ENCODE assay signal across 8 cellular contexts in the genomic region with DNA sequence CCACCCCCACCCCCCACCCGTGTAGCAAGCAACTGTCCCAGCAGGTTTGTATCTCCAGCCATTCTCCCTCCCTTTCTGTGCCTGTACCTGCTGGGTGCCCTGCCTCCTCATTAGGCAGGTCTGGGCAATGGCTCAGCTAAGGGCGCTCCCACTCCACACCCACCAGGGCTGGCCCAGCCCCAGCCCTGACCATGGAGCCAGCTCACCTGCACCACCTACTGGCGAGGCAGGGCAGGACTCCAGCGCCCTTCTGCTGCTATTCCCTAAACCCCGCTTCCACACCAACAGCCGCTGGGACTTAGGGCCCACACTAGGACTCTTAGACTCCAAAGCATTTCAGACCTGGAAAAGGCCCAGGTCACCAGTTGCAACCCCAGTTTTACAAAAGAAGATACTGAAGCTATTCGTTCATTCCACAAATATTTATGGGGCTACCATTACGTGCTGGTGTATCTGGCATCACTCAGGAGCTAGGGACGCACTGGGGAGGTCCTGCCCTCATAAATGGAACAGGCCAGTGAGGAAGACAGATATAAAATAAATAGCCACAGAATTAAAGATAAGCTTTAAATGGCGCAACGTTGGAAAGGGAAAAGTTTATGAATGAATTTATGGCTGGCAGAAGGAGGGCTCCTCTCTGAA. TPM values are rescaled to one million over a fixed set of nuclear protein-coding genes. Genes with fewer than 3 reads are reported as not detected.
DNase-seq lines count a peak whose midpoint lies in the region; ATAC-seq, FAIRE-seq and TF ChIP-seq lines count a peak whose summit lies in the region.

No MANE protein-coding gene starts in this region.

- H3K4me3 ChIP-seq in MM.1S (ENCODE audit: low read length) (no peak overlapping the region), H1 (ENCODE audit: extremely low read depth in 1 of 4, insufficient read depth in 2 of 4, low read depth in 3 of 4, low read length in 4 of 4) (no peak overlapping the region)

- H4K20me1 ChIP-seq in MM.1S (ENCODE audit: insufficient read depth, low read length) = no peaks in the 10 kb centered on the region
- no peaks in the 10 kb centered on the region for H4K20me1 ChIP-seq in H1 (replicated peaks in 1 of 2; ENCODE audit: control insufficient read depth in 1 of 2, insufficient read depth in 2 of 2, low read length in 2 of 2)

- no peaks in the 10 kb centered on the region for H3K79me1 ChIP-seq in H1 (ENCODE audit: low read depth, low read length)

- no peak overlapping the region for H2BK20ac ChIP-seq in H1 (ENCODE audit: low read length)

- DNase-seq in SKM-1 treated with dmso at 0.1 percent for 144 hours (lab: John Stamatoyannopoulos, UW; ENCODE audit: unreplicated experiment) (peak; percentile 13), SKM-1 (lab: John Stamatoyannopoulos, UW; ENCODE audit: unreplicated experiment) (no peak), MM.1S (no peak), H1 (ENCODE audit: low read depth in 1 of 2, low spot score in 2 of 2) (peak; percentile 17 to 92), SW 1271 (lab: John Stamatoyannopoulos, UW) (no peak)
- DNase-seq in stimulated activated CD4-positive, alpha-beta T cell treated with anti-CD3 and anti-CD28 coated beads, Interleukin-2, amount 100 ng/mL, for 48 hours = peak; percentile 17 to 26

- 0 out of 2 replicates have a peak overlapping the region, but pooled peaks have one; percentile 60 for H2BK12ac ChIP-seq in H1 (ENCODE audit: low read depth, low read length)

- H3K36me3 ChIP-seq in MM.1S (replicated peaks; ENCODE audit: insufficient read depth, low read length) (no peaks in the 10 kb centered on the region), H1 (ENCODE audit: control insufficient read depth in 2 of 4, insufficient read depth in 4 of 4, low read length in 3 of 4) (no peaks in the 10 kb centered on the region)

- no peak overlapping the region for H2BK15ac ChIP-seq in H1 (ENCODE audit: low read length)

- H4K8ac ChIP-seq in H1 (ENCODE audit: extremely low read depth, insufficient read depth, low read length) = no peak overlapping the region

- H4K5ac ChIP-seq in H1 (ENCODE audit: insufficient read length, low read depth, low read length) = no peak overlapping the region

- no peaks in the 10 kb centered on the region for H3K79me2 ChIP-seq in MM.1S (ENCODE audit: low read length)
- no peaks in the 10 kb centered on the region for H3K79me2 ChIP-seq in H1 (ENCODE audit: control insufficient read depth in 1 of 2, insufficient read depth in 2 of 2, low read length in 2 of 2)

- H3K27ac ChIP-seq in MM.1S (ENCODE audit: low read length) (no peak overlapping the region), H1 (ENCODE audit: low read depth, low read length) (no peak overlapping the region)

- no peak overlapping the region for H3K9ac ChIP-seq in MM.1S (ENCODE audit: low read length)
- no peak overlapping the region for H3K9ac ChIP-seq in H1 (replicated peaks in 1 of 4; ENCODE audit: extremely low read depth in 1 of 4, low read depth in 3 of 4, low read length in 3 of 4)

- POLR2A ChIA-PET in H1 (lab: Charles Lee; ENCODE audit: partially characterized antibody) = interaction anchor here (0.6 kb wide), 1 partner anchor 67 kb away, joined by 3 read pairs; no protein-coding TSS in a partner anchor

- H3K56ac ChIP-seq in H1 (replicated peaks; ENCODE audit: insufficient read length, low read depth, low read length) = no peak overlapping the region

- no peak overlapping the region for H3K14ac ChIP-seq in H1 (ENCODE audit: insufficient read length)

- no peak for FAIRE-seq in H1 (lab: Jason Lieb, UNC)

- no peak overlapping the region for H3K18ac ChIP-seq in H1 (ENCODE audit: extremely low read depth, low read length)

- TF ChIP-seq RAD21 in H1 (IDR thresholded peaks at IDR 0.05 in 1 of 2, conservative IDR thresholded peaks at IDR 0.05 in 1 of 2; ENCODE audit: low read depth in 2 of 2, low read length in 2 of 2) = peak; percentile 58 to 70

- CTCF ChIA-PET in H1 (lab: Charles Lee; ENCODE audit: partially characterized antibody) = interaction anchor here (0.6 to 3.2 kb wide), 25 partner anchors 8 to 295 kb away, joined by 3 to 14 read pairs (median 4); a partner anchor contains a TSS

- H3K27me3 ChIP-seq in MM.1S (replicated peaks; ENCODE audit: insufficient read depth, low read length) (no peaks in the 10 kb centered on the region), H1 (replicated peaks in 1 of 4; ENCODE audit: control insufficient read depth in 3 of 4, extremely low read depth in 1 of 4, insufficient read depth in 3 of 4, low read length in 3 of 4) (no peaks in the 10 kb centered on the region; a peak in 1 of 7 replicates)

- H2BK5ac ChIP-seq in H1 (ENCODE audit: low read depth, low read length) = no peak overlapping the region

- no peak overlapping the region for H2AK5ac ChIP-seq in H1 (ENCODE audit: low read depth, low read length)

- ATAC-seq in HG02852 (IDR thresholded peaks at IDR 0.05; ENCODE audit: unreplicated experiment) (no peak), GM21529 (IDR thresholded peaks at IDR 0.05; ENCODE audit: unreplicated experiment) (no peak)

- no peak for TF ChIP-seq EP300 in H1 (IDR thresholded peaks at IDR 0.05; ENCODE audit: borderline replicate concordance in 1 of 2, low read depth in 2 of 2, low read length in 2 of 2)

- no peak overlapping the region for H3K23ac ChIP-seq in H1 (ENCODE audit: insufficient read length)

- no peak overlapping the region for H2BK120ac ChIP-seq in H1 (replicated peaks; ENCODE audit: low read depth, low read length)

- H2AFZ ChIP-seq in MM.1S (ENCODE audit: low read length) (no peak overlapping the region), H1 (ENCODE audit: low read length) (no peak overlapping the region)

- H3K4me1 ChIP-seq in MM.1S (ENCODE audit: low read length) = no peaks in the 10 kb centered on the region
- H3K4me1 ChIP-seq in H1 (replicated peaks in 1 of 4; ENCODE audit: control insufficient read depth in 3 of 4, insufficient read depth in 4 of 4, low read length in 3 of 4) = peaks cover 0 to 5% (median 2%) of the 10 kb centered on the region in 4 experiments; a peak in 3 of 7 replicates

- no peak overlapping the region for H3K4me2 ChIP-seq in MM.1S (ENCODE audit: low read depth, low read length)
- H3K4me2 ChIP-seq in H1 (ENCODE audit: insufficient read depth in 1 of 2, low read depth in 2 of 2, low read length in 2 of 2) = no peak overlapping the region

- H3F3A ChIP-seq in MM.1S (ENCODE audit: insufficient read depth, low read length) = no peaks in the 10 kb centered on the region

- TF ChIP-seq POLR2A in H1 (IDR thresholded peaks at IDR 0.05; ENCODE audit: control extremely low read depth in 1 of 2, low read depth in 2 of 2, low read length in 2 of 2) = no peak

- no peaks in the 10 kb centered on the region for H3K9me3 ChIP-seq in MM.1S (replicated peaks; ENCODE audit: insufficient read depth, low read length)
- H3K9me3 ChIP-seq in H1 (ENCODE audit: insufficient read depth in 2 of 2, low read depth in 1 of 2, low read length in 1 of 2) = no peaks in the 10 kb centered on the region

- peaks cover 2% of the 10 kb centered on the region; the same call in 1 of the 2 replicates for H3K23me2 ChIP-seq in H1 (ENCODE audit: low read depth, low read length)

- H3K4ac ChIP-seq in H1 (replicated peaks; ENCODE audit: insufficient read length, low read depth, low read length) = no peak overlapping the region

- TF ChIP-seq CTCF in MM.1S (IDR thresholded peaks at IDR 0.05; ENCODE audit: low read length) (peak; percentile 79), H1 (IDR thresholded peaks at IDR 0.05; ENCODE audit: control extremely low read depth in 1 of 3, insufficient read depth in 1 of 3, low read depth in 1 of 3, low read length in 3 of 3) (peak; percentile 87 to 94 (median 92))

- no peaks in the 10 kb centered on the region for H3K9me2 ChIP-seq in MM.1S (replicated peaks; ENCODE audit: insufficient read depth, low read length)

- no peak overlapping the region for H4K91ac ChIP-seq in H1 (replicated peaks; ENCODE audit: insufficient read length, low read length)

- 64% methylated on average over 11 of the region's 11 CpGs; no CpG with 5 or more reads in 1 of the 2 experiments for WGBS in H1 (ENCODE audit: extremely low coverage in 1 of 2, insufficient coverage in 1 of 2, insufficient read length in 1 of 2, insufficient replicate concordance in 2 of 2, low coverage in 1 of 2, low lambda C conversion rate in 2 of 2, missing lambda C conversion rate in 1 of 2), 2 experiments

TF ChIP-seq in H1, 55 proteins besides CTCF, POLR2A, EP300 and RAD21:
- TF ChIP-seq SRF (IDR thresholded peaks at IDR 0.05; ENCODE audit: low read depth, low read length) = no peak
- TF ChIP-seq ASH2L (IDR thresholded peaks at IDR 0.05; ENCODE audit: low read length) = no peak

RNA-seq across cellular contexts. Expression of a gene that starts 24.0 kb away (rescaled TPM):
- total RNA-seq in H1 (2021; fragmentation: NEBNext Ultra II Directional; extraction: Animal tissue kit (Norgen Biotek cat#: 25700)) = not detected in 2 replicates
- not detected in 2 replicates for polyA plus RNA-seq in H1 (2011; rRNA removed)
- polyA plus RNA-seq in H1 (2011; cell fraction: cytosol; rRNA removed) = not detected
- not detected for polyA plus RNA-seq in H1 (2011; cell fraction: nucleus; rRNA removed)
- polyA plus RNA-seq in H1 (2012, experiment 1 of 2) = not detected in 4 replicates
- polyA plus RNA-seq in H1 (2012, experiment 2 of 2) = not detected
- polyA plus RNA-seq in H1 (2013, experiment 1 of 2) = not detected
- polyA plus RNA-seq in H1 (2013, experiment 2 of 2) = not detected
- polyA minus RNA-seq in H1 (2011; rRNA and poly(A)+ RNA removed) = not detected in 2 replicates
- not detected for polyA minus RNA-seq in H1 (2011; cell fraction: cytosol; rRNA and poly(A)+ RNA removed)
- polyA minus RNA-seq in H1 (2011; cell fraction: nucleus; rRNA and poly(A)+ RNA removed) = not detected

RNA-seq across cellular contexts. Expression of a gene that starts 29.3 kb away (rescaled TPM):
- total RNA-seq in H1 (2021; fragmentation: NEBNext Ultra II Directional; extraction: Animal tissue kit (Norgen Biotek cat#: 25700)) = not detected in 2 replicates
- 0.08 TPM in 1 of 2 replicates, not detected in the other for polyA plus RNA-seq in H1 (2011; rRNA removed)
- not detected for polyA plus RNA-seq in H1 (2011; cell fraction: cytosol; rRNA removed)
- polyA plus RNA-seq in H1 (2011; cell fraction: nucleus; rRNA removed) = not detected
- not detected in 4 replicates for polyA plus RNA-seq in H1 (2012, experiment 1 of 2)
- not detected for polyA plus RNA-seq in H1 (2012, experiment 2 of 2)
- polyA plus RNA-seq in H1 (2013, experiment 1 of 2) = 0.06 TPM
- 0.04 TPM for polyA plus RNA-seq in H1 (2013, experiment 2 of 2)
- polyA minus RNA-seq in H1 (2011; rRNA and poly(A)+ RNA removed) = not detected in 2 replicates
- polyA minus RNA-seq in H1 (2011; cell fraction: cytosol; rRNA and poly(A)+ RNA removed) = not detected
- not detected for polyA minus RNA-seq in H1 (2011; cell fraction: nucleus; rRNA and poly(A)+ RNA removed)

RNA-seq across cellular contexts. Expression of a gene that starts 59.9 kb away (rescaled TPM):
- not detected in 2 replicates for total RNA-seq in H1 (2021; fragmentation: NEBNext Ultra II Directional; extraction: Animal tissue kit (Norgen Biotek cat#: 25700))
- not detected in 2 replicates for polyA plus RNA-seq in H1 (2011; rRNA removed)
- polyA plus RNA-seq in H1 (2011; cell fraction: cytosol; rRNA removed) = not detected
- polyA plus RNA-seq in H1 (2011; cell fraction: nucleus; rRNA removed) = not detected
- polyA plus RNA-seq in H1 (2012, experiment 1 of 2) = not detected in 4 replicates
- polyA plus RNA-seq in H1 (2012, experiment 2 of 2) = not detected
- not detected for polyA plus RNA-seq in H1 (2013, experiment 1 of 2)
- not detected for polyA plus RNA-seq in H1 (2013, experiment 2 of 2)
- not detected in 2 replicates for polyA minus RNA-seq in H1 (2011; rRNA and poly(A)+ RNA removed)
- not detected for polyA minus RNA-seq in H1 (2011; cell fraction: cytosol; rRNA and poly(A)+ RNA removed)
- not detected for polyA minus RNA-seq in H1 (2011; cell fraction: nucleus; rRNA and poly(A)+ RNA removed)

Comparison
In these comparisons a context has a peak if more than half of its experiments do, and no peak if none do; other contexts are left out.
1. DNase-seq: peak in SKM-1 treated with dmso at 0.1 percent for 144 hours (single experiment), H1 (2 of 2) and stimulated activated CD4-positive, alpha-beta T cell treated with anti-CD3 and anti-CD28 coated beads, Interleukin-2, amount 100 ng/mL, for 48 hours (2 of 2); none in SKM-1 (single experiment), MM.1S (single experiment) and SW 1271 (0 of 2).